ENCODE assay signal across 10 cellular contexts in genomic region chr9:121322737-121323448, GRCh38. TPM values are rescaled to one million over a fixed set of nuclear protein-coding genes. Genes with fewer than 3 reads are reported as not detected.
DNase-seq lines count a peak whose midpoint lies in the region; ATAC-seq, FAIRE-seq and TF ChIP-seq lines count a peak whose summit lies in the region.
"Had no signal": no experiment of that assay in that cellular context is flagged by ENCODE, and none has a peak within 500 bp of the region (broad histone marks: within the 10 kb centered on the region; RNA-seq: fewer than 3 reads in every experiment).

No MANE protein-coding gene starts in this region.

- no peaks in the 10 kb centered on the region for H3K27me3 Mint-ChIP-seq in activated naive CD4-positive, alpha-beta T cell treated with anti-CD3 and anti-CD28 coated beads, Interleukin-2, amount 10 ng/mL, durations not matched to agents 7 days and 5 days
- no peaks in the 10 kb centered on the region for H3K27me3 Mint-ChIP-seq in natural killer cell (ENCODE audit: low read depth in 2 of 2)

- peaks cover 3% of the 10 kb centered on the region for H3K36me3 Mint-ChIP-seq in activated naive CD4-positive, alpha-beta T cell treated with anti-CD3 and anti-CD28 coated beads, Interleukin-2, amount 10 ng/mL, durations not matched to agents 7 days and 5 days
- peaks cover 8% of the 10 kb centered on the region for H3K36me3 Mint-ChIP-seq in natural killer cell

- CTCF ChIA-PET in activated naive CD4-positive, alpha-beta T cell treated with anti-CD3 and anti-CD28 coated beads, Interleukin-2, amount 10 ng/mL, durations not matched to agents 7 days and 5 days (lab: Charles Lee), result interaction anchor here (11.1 kb wide), 1 partner anchor 75 kb away, joined by 326 read pairs; no protein-coding TSS in a partner anchor
- CTCF ChIA-PET in HEK293T (lab: Yijun Ruan, JAX), result no interaction called here

- H3K27ac ChIP-seq in kidney (ENCODE audit: low read depth in 2 of 2, low read length in 2 of 2), result no peak overlapping the region

- peak overlapping the region; percentile 39 for H3K27ac Mint-ChIP-seq in activated naive CD4-positive, alpha-beta T cell treated with anti-CD3 and anti-CD28 coated beads, Interleukin-2, amount 10 ng/mL, durations not matched to agents 7 days and 5 days
- H3K27ac Mint-ChIP-seq in natural killer cell, result peak overlapping the region in 1 of 2 donors; percentile 30

- H3K4me3 ChIP-seq in choroid plexus epithelial cell (ENCODE audit: low read depth, low read length) (no peak overlapping the region), mucosa of descending colon (no peak overlapping the region), kidney (ENCODE audit: low read length in 2 of 2) (no peak overlapping the region)

- DNase-seq in activated naive CD4-positive, alpha-beta T cell treated with anti-CD3 and anti-CD28 coated beads, Interleukin-2, amount 10 ng/mL, durations not matched to agents 7 days and 5 days, result no peak
- DNase-seq in activated naive CD4-positive, alpha-beta T cell treated with anti-CD3 and anti-CD28 coated beads, Interleukin-2, amount 50 U/mL, for 16 hours, result no peak
- DNase-seq in choroid plexus epithelial cell (ENCODE audit: low read depth), result peak; percentile 27
- DNase-seq in natural killer cell, result no peak
- peak; percentile 24 for DNase-seq in ureter (ENCODE audit: low spot score)
- no peak for DNase-seq in mucosa of descending colon
- no peak for DNase-seq in kidney
- no peak for DNase-seq in HEK293T (ENCODE audit: extremely low spot score)
- DNase-seq: activated gamma-delta T cell; effector memory CD4-positive, alpha-beta T cell had no signal

- H3K4me1 Mint-ChIP-seq in activated naive CD4-positive, alpha-beta T cell treated with anti-CD3 and anti-CD28 coated beads, Interleukin-2, amount 10 ng/mL, durations not matched to agents 7 days and 5 days, result peaks cover 28% of the 10 kb centered on the region
- peaks cover 38 to 47% of the 10 kb centered on the region in 2 donors for H3K4me1 Mint-ChIP-seq in natural killer cell

- POLR2A ChIA-PET in HEK293T (lab: Yijun Ruan, JAX), result no interaction called here

- H3K4me3 Mint-ChIP-seq in activated naive CD4-positive, alpha-beta T cell treated with anti-CD3 and anti-CD28 coated beads, Interleukin-2, amount 10 ng/mL, durations not matched to agents 7 days and 5 days, result no peak overlapping the region
- H3K4me3 Mint-ChIP-seq in natural killer cell, result peak overlapping the region; percentile 25

- ATAC-seq in natural killer cell (no peak), mucosa of descending colon (no peak)

- H3K4me1 ChIP-seq in mucosa of descending colon (ENCODE audit: low read depth) (peaks cover 10% of the 10 kb centered on the region), kidney (ENCODE audit: control insufficient read depth in 1 of 2, insufficient read depth in 1 of 2, low read depth in 1 of 2, low read length in 2 of 2) (peaks cover 2 to 11% of the 10 kb centered on the region in 2 donors)

- no peaks in the 10 kb centered on the region for H3K9me3 Mint-ChIP-seq in activated naive CD4-positive, alpha-beta T cell treated with anti-CD3 and anti-CD28 coated beads, Interleukin-2, amount 10 ng/mL, durations not matched to agents 7 days and 5 days
- no peaks in the 10 kb centered on the region for H3K9me3 Mint-ChIP-seq in natural killer cell

- intact Hi-C loops in natural killer cell (cut with micrococcal nuclease) (loop anchor here (5.0 kb wide), 1 partner anchor 121 kb away; the partner anchor contains the start of gene RAB14), mucosa of descending colon (cut with DNase I, micrococcal nuclease) (loop anchor here (10.0 kb wide), 3 partner anchors 52 to 108 kb away; partner anchors contain the start of genes GSN (in 1 of the 2) and STOM (in 1 of the 2)), kidney (cut with DNase I) (no loop called here)

- H3K9ac ChIP-seq in kidney (ENCODE audit: low read length in 2 of 2), result no peak overlapping the region

- H3K9me3 ChIP-seq in mucosa of descending colon (no peaks in the 10 kb centered on the region), kidney (ENCODE audit: control insufficient read depth in 1 of 2, low read length in 2 of 2) (no peaks in the 10 kb centered on the region)

- TF ChIP-seq CTCF in choroid plexus epithelial cell (conservative IDR thresholded peaks at IDR 0.05; ENCODE audit: low read depth, low read length) (no peak), natural killer cell (IDR thresholded peaks at IDR 0.05) (no peak), mucosa of descending colon (IDR thresholded peaks at IDR 0.05) (no peak), kidney (IDR thresholded peaks at IDR 0.05; ENCODE audit: borderline replicate concordance, extremely low read depth, insufficient read depth) (no peak)

- no peak for FAIRE-seq in kidney (lab: Jason Lieb, UNC)

- H3K36me3 ChIP-seq in mucosa of descending colon (ENCODE audit: low read depth) (peaks cover 5% of the 10 kb centered on the region), kidney (ENCODE audit: control insufficient read depth in 1 of 2, insufficient read depth in 2 of 2, low read length in 2 of 2) (peaks cover 29 to 36% of the 10 kb centered on the region in 2 donors)

TF ChIP-seq in HEK293T, 16 proteins besides CTCF, POLR2A, EP300 and RAD21:
- TF ChIP-seq SUZ12 (IDR thresholded peaks at IDR 0.05), result no peak
- TF ChIP-seq SP1 (IDR thresholded peaks at IDR 0.05), result no peak
- TF ChIP-seq TARDBP (IDR thresholded peaks at IDR 0.05), result no peak
- TF ChIP-seq PKNOX1 (IDR thresholded peaks at IDR 0.05), result no peak
- no peak for TF ChIP-seq CTBP1 (IDR thresholded peaks at IDR 0.05; ENCODE audit: borderline replicate concordance)
- no peak for TF ChIP-seq NFRKB (IDR thresholded peaks at IDR 0.05)
- no peak for TF ChIP-seq ELF4 (IDR thresholded peaks at IDR 0.05)
- TF ChIP-seq ARNT (IDR thresholded peaks at IDR 0.05), result no peak
- no peak for TF ChIP-seq FOXM1 (IDR thresholded peaks at IDR 0.05; ENCODE audit: borderline replicate concordance)
- TF ChIP-seq FOXK2 (IDR thresholded peaks at IDR 0.05), result no peak
- TF ChIP-seq L3MBTL2 (conservative IDR thresholded peaks at IDR 0.05), result no peak
TF ChIP-seq in HEK293T: peak in this region for 0.

RNA-seq across cellular contexts. Expression of gene STOM, which starts 47.2 kb away (rescaled TPM):
- total RNA-seq in natural killer cell (100 to 1,000 TPM; 185 to 241 (median 189) TPM), ureter (191 TPM), mucosa of descending colon (100 to 1,000 TPM in 2 of 3 donors, 10 to 100 TPM in 1; 79.7 to 335 (median 199) TPM), kidney (229 TPM)
- 165 TPM for polyA plus RNA-seq in kidney (ENCODE audit: insufficient read depth, low read depth, low replicate concordance)

RNA-seq across cellular contexts. Expression of gene GSN, which starts 54.9 kb away (rescaled TPM):
- total RNA-seq in natural killer cell (100 to 1,000 TPM in 2 of 3 donors, 10 to 100 TPM in 1; 92.9 to 103 (median 103) TPM), ureter (510 TPM), mucosa of descending colon (100 to 1,000 TPM; 443 to 952 (median 937) TPM), kidney (511 TPM)
- 235 TPM for polyA plus RNA-seq in kidney (ENCODE audit: insufficient read depth, low read depth, low replicate concordance)

Comparison
In these comparisons a context has a peak if more than half of its experiments do, and no peak if none do; other contexts are left out.
1. DNase-seq: peak in choroid plexus epithelial cell (single experiment) and ureter (single experiment); none in activated naive CD4-positive, alpha-beta T cell treated with anti-CD3 and anti-CD28 coated beads, Interleukin-2, amount 10 ng/mL, durations not matched to agents 7 days and 5 days (single experiment), activated naive CD4-positive, alpha-beta T cell treated with anti-CD3 and anti-CD28 coated beads, Interleukin-2, amount 50 U/mL, for 16 hours (single experiment), natural killer cell (single experiment), mucosa of descending colon (0 of 3), kidney (single experiment) and HEK293T (single experiment).